In the genomic region with DNA sequence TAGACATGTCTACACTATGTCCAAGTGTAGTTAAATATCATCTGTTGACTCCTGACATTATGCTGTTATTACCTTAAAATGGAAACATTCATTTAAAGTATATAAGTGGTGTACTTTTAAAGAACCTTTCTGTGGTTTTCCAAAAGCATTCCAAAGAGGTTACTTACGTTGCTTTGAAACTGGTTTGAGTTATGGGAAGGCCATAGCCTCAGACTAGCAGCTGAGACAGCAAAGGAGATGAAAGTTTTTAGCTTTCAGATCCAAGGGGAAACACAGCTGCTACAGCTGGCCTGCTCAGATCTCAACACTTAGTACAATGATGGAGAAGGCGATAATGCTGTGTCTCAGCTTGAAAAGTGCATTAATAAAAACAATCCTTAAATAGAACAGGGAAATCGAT, we compare ENCODE assay signal across 13 cellular contexts.
A peak's percentile ranks its signal among the peaks of the same experiment; 100 is the strongest.
DNase-seq lines count a peak whose midpoint lies in the region; TF ChIP-seq lines count a peak whose summit lies in the region.
"Had no signal": no experiment of that assay in that cellular context is flagged by ENCODE, and none has a peak within 500 bp of the region (broad histone marks: within the 10 kb centered on the region; RNA-seq: fewer than 3 reads in every experiment).

No MANE protein-coding gene starts in this region.

- no peaks in the 10 kb centered on the region for H3K27me3 Mint-ChIP-seq in mesothelial cell of epicardium (ENCODE audit: low read depth)
- H3K27me3 Mint-ChIP-seq: memory B cell had no signal

- H3K4me3 Mint-ChIP-seq in mesothelial cell of epicardium = no peak overlapping the region
- H3K4me3 Mint-ChIP-seq: CD8-positive, alpha-beta T cell; memory B cell had no signal

- H3K4me1 Mint-ChIP-seq in mesothelial cell of epicardium = peaks cover 57% of the 10 kb centered on the region
- H3K4me1 Mint-ChIP-seq: memory B cell had no signal

- DNase-seq in ELR (ENCODE audit: low read depth) (peak; percentile 45), NCI-H146 treated with DMSO at 0.1 percent for 48 hours (lab: John Stamatoyannopoulos, UW; ENCODE audit: unreplicated experiment) (peak; percentile 5), choroid plexus epithelial cell (ENCODE audit: low read depth) (peak; percentile 58), mesothelial cell of epicardium (ENCODE audit: low spot score in 2 of 2, unreplicated experiment in 2 of 2) (no peak), COLO829 (ENCODE audit: low spot score) (no peak), NCI-H1417 treated with DMSO at 0.1 percent for 48 hours (lab: John Stamatoyannopoulos, UW) (no peak), NOMO-1 treated with dmso at 0.1 percent for 144 hours (lab: John Stamatoyannopoulos, UW; ENCODE audit: unreplicated experiment) (no peak), NCI-H2081 (lab: John Stamatoyannopoulos, UW) (no peak)
- DNase-seq: activated CD4-positive, alpha-beta T cell treated with anti-CD3 and anti-CD28 coated beads, Interleukin-2, amount 50 U/mL, for 48 hours; CD8-positive, alpha-beta T cell; NCI-H1417 had no signal

- H3K27ac Mint-ChIP-seq in mesothelial cell of epicardium = peak overlapping the region; percentile 80
- H3K27ac Mint-ChIP-seq: activated T-helper 2 cell treated with anti-CD3 and anti-CD28 coated beads, Interferon-gamma antibody, Interleukin-2, Interleukin-4, amounts not matched to agents 10 μg/mL and 5 μg/mL and 100 μg/mL, durations not matched to agents 14 hours and 24 hours and 36 hours; CD8-positive, alpha-beta T cell; memory B cell had no signal

- TF ChIP-seq CTCF in choroid plexus epithelial cell (conservative IDR thresholded peaks at IDR 0.05; ENCODE audit: low read depth, low read length) (no peak), mesothelial cell of epicardium (IDR thresholded peaks at IDR 0.05; ENCODE audit: unreplicated experiment) (no peak)

- H3K4me3 ChIP-seq in choroid plexus epithelial cell (ENCODE audit: low read depth, low read length) = no peak overlapping the region

- H3K36me3 Mint-ChIP-seq in mesothelial cell of epicardium = no peaks in the 10 kb centered on the region
- H3K36me3 Mint-ChIP-seq: CD8-positive, alpha-beta T cell; memory B cell had no signal

- no peaks in the 10 kb centered on the region for H3K9me3 Mint-ChIP-seq in mesothelial cell of epicardium
- H3K9me3 Mint-ChIP-seq: activated T-helper 2 cell treated with anti-CD3 and anti-CD28 coated beads, Interferon-gamma antibody, Interleukin-2, Interleukin-4, amounts not matched to agents 10 μg/mL and 5 μg/mL and 100 μg/mL, durations not matched to agents 14 hours and 24 hours and 36 hours had no signal

Comparison
In these comparisons a context has a peak if more than half of its experiments do, and no peak if none do; other contexts are left out.
1. DNase-seq: peak in ELR (single experiment), NCI-H146 treated with DMSO at 0.1 percent for 48 hours (single experiment) and choroid plexus epithelial cell (single experiment); none in mesothelial cell of epicardium (0 of 2), COLO829 (single experiment), NCI-H1417 treated with DMSO at 0.1 percent for 48 hours (single experiment), NOMO-1 treated with dmso at 0.1 percent for 144 hours (single experiment) and NCI-H2081 (0 of 2).